Comparison of ENCODE assay signal across 29 cellular contexts in genomic region chr1:30892251-30892650, GRCh38. TPM values are rescaled to one million over a fixed set of nuclear protein-coding genes. Genes with fewer than 3 reads are reported as not detected.
"Had no signal": no experiment of that assay in that cellular context is flagged by ENCODE, and none has a peak within 500 bp of the region (broad histone marks: within the 10 kb centered on the region; RNA-seq: fewer than 3 reads in every experiment).

No MANE protein-coding gene starts in this region.

- H3K4me3 ChIP-seq: cardiac muscle cell, left lung, pancreas, smooth muscle cell, stomach had no signal

- H3K4me1 ChIP-seq: foreskin keratinocyte, pancreas had no signal

- H3K27ac Mint-ChIP-seq: activated B cell treated with CpG ODN at 0.5 μM for 24 hours; activated CD4-positive, alpha-beta T cell treated with anti-CD3 and anti-CD28 coated beads for 36 hours; activated naive CD8-positive, alpha-beta T cell; activated T-helper 2 cell treated with anti-CD3 and anti-CD28 coated beads, Interferon-gamma antibody, Interleukin-2, Interleukin-4, amounts not matched to agents 10 μg/mL and 5 μg/mL and 100 μg/mL, durations not matched to agents 14 hours and 24 hours and 36 hours; naive thymus-derived CD8-positive, alpha-beta T cell; stimulated activated memory B cell treated with anti-CD40 and anti-IgM and Interleukin-4, amounts not matched to agents 10 μg/mL and 1 μg/mL and 100 μg/mL, for 72 hours; T-helper 17 cell; type B pancreatic cell had no signal

- DNase-seq: activated B cell treated with CpG ODN at 0.5 μM for 24 hours; activated CD4-positive, alpha-beta T cell treated with anti-CD3 and anti-CD28 coated beads for 36 hours; activated CD4-positive, alpha-beta T cell treated with anti-CD3 and anti-CD28 coated beads, Interleukin-2, amount 50 U/mL, for 4 hours; activated CD8-positive, alpha-beta memory T cell treated with anti-CD3 and anti-CD28 coated beads for 24 hours; activated CD8-positive, alpha-beta memory T cell treated with anti-CD3 and anti-CD28 coated beads, Interleukin-2, amount 50 U/mL, for 4 hours; activated naive CD4-positive, alpha-beta T cell; activated T-cell treated with anti-CD3 and anti-CD28 coated beads, Interleukin-2, amount 50 U/mL, for 4 hours; cortex of kidney; effector CD4-positive, alpha-beta T cell; foreskin keratinocyte; glutamatergic neuron; hippocampal formation; kidney glomerular epithelial cell; left lung; naive thymus-derived CD8-positive, alpha-beta T cell; stimulated activated CD4-positive, alpha-beta T cell treated with anti-CD3 and anti-CD28 coated beads, Interleukin-15, amount 100 ng/mL, for 24 hours; stomach; SW 1271; T-helper 17 cell had no signal

- H3K27ac ChIP-seq: cardiac muscle cell, foreskin keratinocyte, left lung, neutrophil, pancreas had no signal

- H3K27me3 ChIP-seq: cardiac muscle cell, left lung, pancreas, stomach had no signal

- H3K4me1 Mint-ChIP-seq: activated CD4-positive, alpha-beta T cell treated with anti-CD3 and anti-CD28 coated beads for 36 hours had no signal

- H3K4me3 Mint-ChIP-seq: activated B cell treated with CpG ODN at 0.5 μM for 24 hours; activated CD4-positive, alpha-beta T cell treated with anti-CD3 and anti-CD28 coated beads for 36 hours; activated naive CD8-positive, alpha-beta T cell; activated T-cell treated with anti-CD3 and anti-CD28 coated beads, Interleukin-2, amount 50 U/mL, for 4 hours; naive thymus-derived CD8-positive, alpha-beta T cell; stimulated activated memory B cell treated with anti-CD40 and anti-IgM and Interleukin-4, amounts not matched to agents 10 μg/mL and 1 μg/mL and 100 μg/mL, for 72 hours; T-helper 17 cell; type B pancreatic cell had no signal

- H3K36me3 Mint-ChIP-seq: activated naive CD8-positive, alpha-beta T cell; naive thymus-derived CD8-positive, alpha-beta T cell; stimulated activated memory B cell treated with anti-CD40 and anti-IgM and Interleukin-4, amounts not matched to agents 10 μg/mL and 1 μg/mL and 100 μg/mL, for 72 hours; type B pancreatic cell had no signal

- H3K27me3 Mint-ChIP-seq: type B pancreatic cell had no signal

- H3K9me3 Mint-ChIP-seq: activated B cell treated with CpG ODN at 0.5 μM for 24 hours; activated T-cell treated with anti-CD3 and anti-CD28 coated beads, Interleukin-2, amount 50 U/mL, for 4 hours; naive thymus-derived CD8-positive, alpha-beta T cell; type B pancreatic cell had no signal

- H3K4me2 ChIP-seq: smooth muscle cell had no signal

- ATAC-seq: activated CD4-positive, alpha-beta T cell treated with anti-CD3 and anti-CD28 coated beads for 36 hours; activated T-cell treated with anti-CD3 and anti-CD28 coated beads, Interleukin-2, amount 50 U/mL, for 4 hours; foreskin keratinocyte; naive thymus-derived CD8-positive, alpha-beta T cell; sciatic nerve had no signal

- H3K9me3 ChIP-seq: left lung, neutrophil, pancreas, stomach had no signal

- H3K36me3 ChIP-seq: cardiac muscle cell, left lung, neutrophil, pancreas, stomach had no signal

- FAIRE-seq: endometrium, pancreas had no signal

RNA-seq across cellular contexts. Expression of gene SDC3, which starts 16.3 kb away (rescaled TPM):
- polyA plus RNA-seq: naive thymus-derived CD8-positive, alpha-beta T cell had no signal
